ENCODE assay signal across 21 cellular contexts in the genomic region with DNA sequence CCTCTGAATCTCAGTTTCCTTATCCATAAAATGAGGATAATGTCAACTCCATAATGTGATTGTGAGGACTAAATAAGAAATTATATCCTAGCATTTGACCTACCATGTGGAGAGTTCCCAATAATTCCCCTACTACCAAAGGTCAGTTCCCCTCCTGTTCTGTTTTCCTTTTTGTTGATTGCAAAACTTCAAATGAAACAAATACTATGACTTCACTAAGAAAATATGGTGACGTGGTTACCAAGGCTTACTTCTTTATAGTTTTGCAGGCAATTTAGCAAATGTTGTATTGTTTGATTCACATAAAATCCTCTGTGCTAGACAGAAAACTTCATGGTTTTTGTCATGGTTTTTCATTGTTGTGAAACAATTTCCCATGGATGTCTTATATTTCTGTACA.
DNase-seq lines count a peak whose midpoint lies in the region; FAIRE-seq and TF ChIP-seq lines count a peak whose summit lies in the region.
"Had no signal": no experiment of that assay in that cellular context is flagged by ENCODE, and none has a peak within 500 bp of the region (broad histone marks: within the 10 kb centered on the region; RNA-seq: fewer than 3 reads in every experiment).

No MANE protein-coding gene starts in this region.

- H3K4me3 ChIP-seq in foreskin fibroblast (ENCODE audit: low read depth in 1 of 2, low read length in 2 of 2) (no peak overlapping the region), skeletal muscle satellite cell (ENCODE audit: low read length) (peak overlapping the region; percentile 43), small intestine (ENCODE audit: low read depth in 1 of 2, low read length in 2 of 2) (no peak overlapping the region), vagina (no peak overlapping the region), coronary artery (no peak overlapping the region)
- H3K4me3 ChIP-seq: BLaER1, GM23338 had no signal

- H3K27me3 ChIP-seq in skeletal muscle satellite cell (ENCODE audit: control insufficient read depth, insufficient read depth, low read length) (no peaks in the 10 kb centered on the region), small intestine (ENCODE audit: control insufficient read depth in 2 of 2, insufficient read depth in 2 of 2, low read length in 2 of 2) (no peaks in the 10 kb centered on the region), vagina (no peaks in the 10 kb centered on the region)
- H3K27me3 ChIP-seq: BLaER1 had no signal

- H3K27ac ChIP-seq in small intestine (ENCODE audit: low read depth in 1 of 2, low read length in 1 of 2) (no peak overlapping the region), vagina (no peak overlapping the region), coronary artery (no peak overlapping the region)
- H3K27ac ChIP-seq: BLaER1, HL-60 had no signal

- peak overlapping the region; percentile 61 for H3K4me2 ChIP-seq in skeletal muscle satellite cell (ENCODE audit: low read length)
- H3K4me2 ChIP-seq: BLaER1, GM23338 had no signal

- no peaks in the 10 kb centered on the region for H3K36me3 Mint-ChIP-seq in CD14-positive monocyte

- peak overlapping the region; percentile 60 for H3K9ac ChIP-seq in skeletal muscle satellite cell (ENCODE audit: low read depth, low read length)
- H3K9ac ChIP-seq: BLaER1 had no signal

- FAIRE-seq in small intestine (lab: Jason Lieb, UNC) = no peak
- FAIRE-seq: GM12892, GM19239 had no signal

- intact Hi-C loops in CD14-positive monocyte (cut with micrococcal nuclease) = no loop called here
- intact Hi-C loops in vagina (cut with DNase I) = no loop called here

- peaks cover 2 to 11% (median 4%) of the 10 kb centered on the region in 7 donors for H3K9me3 Mint-ChIP-seq in CD14-positive monocyte
- H3K9me3 Mint-ChIP-seq: GM23338 had no signal

- no peak for TF ChIP-seq CTCF in foreskin fibroblast (IDR thresholded peaks at IDR 0.05; ENCODE audit: low read depth, low read length)
- no peak for TF ChIP-seq CTCF in CD14-positive monocyte (IDR thresholded peaks at IDR 0.05)
- no peak for TF ChIP-seq CTCF in vagina (IDR thresholded peaks at IDR 0.05)
- TF ChIP-seq CTCF in coronary artery (IDR thresholded peaks at IDR 0.05) = no peak

- no peak for TF ChIP-seq POLR2A in vagina (IDR thresholded peaks at IDR 0.05)

- H3K36me3 ChIP-seq in skeletal muscle satellite cell (ENCODE audit: insufficient read depth, low read length) = no peaks in the 10 kb centered on the region
- no peaks in the 10 kb centered on the region for H3K36me3 ChIP-seq in small intestine (ENCODE audit: control insufficient read depth in 2 of 2, insufficient read depth in 2 of 2, low read length in 2 of 2)
- H3K36me3 ChIP-seq in vagina = no peaks in the 10 kb centered on the region
- H3K36me3 ChIP-seq: BLaER1 had no signal

- H3K4me1 Mint-ChIP-seq in CD14-positive monocyte = no peaks in the 10 kb centered on the region

- H3K27me3 Mint-ChIP-seq in CD14-positive monocyte (ENCODE audit: low read depth in 3 of 3) = peaks cover 0 to 1% (median 0%) of the 10 kb centered on the region in 3 donors

- no peak overlapping the region for H3K27ac Mint-ChIP-seq in CD14-positive monocyte
- H3K27ac Mint-ChIP-seq: GM23338 had no signal

- H3K4me3 Mint-ChIP-seq in CD14-positive monocyte = no peak overlapping the region
- H3K4me3 Mint-ChIP-seq: GM23338 had no signal

- H3K9me3 ChIP-seq in skeletal muscle satellite cell (replicated peaks; ENCODE audit: low read length) (no peaks in the 10 kb centered on the region), small intestine (ENCODE audit: control insufficient read depth, low read depth) (no peaks in the 10 kb centered on the region), vagina (no peaks in the 10 kb centered on the region)
- H3K9me3 ChIP-seq: BLaER1 had no signal

- 71 to 93% (median 86%) methylated on average over 1 of the region's 1 CpG for WGBS in small intestine, 3 donors

- H3K4me1 ChIP-seq in skeletal muscle satellite cell (ENCODE audit: control insufficient read depth, insufficient read depth, low read length) (peaks cover 17% of the 10 kb centered on the region), small intestine (ENCODE audit: control insufficient read depth in 2 of 2, insufficient read depth in 1 of 2, low read depth in 1 of 2, low read length in 1 of 2) (no peaks in the 10 kb centered on the region), vagina (no peaks in the 10 kb centered on the region)
- H3K4me1 ChIP-seq: BLaER1 had no signal

- peak; percentile 31 for DNase-seq in GM04503 (ENCODE audit: low read depth)
- DNase-seq in amniotic epithelial cell (ENCODE audit: low read depth) = peak; percentile 0
- peak; percentile 20 to 59 for DNase-seq in foreskin fibroblast
- DNase-seq in small intestine = no peak
- no peak for DNase-seq in CD14-positive monocyte (ENCODE audit: low spot score)
- no peak for DNase-seq in vagina (ENCODE audit: extremely low spot score in 2 of 2)
- DNase-seq in coronary artery (ENCODE audit: low spot score) = no peak
- DNase-seq: DMS 273 treated with DMSO at 0.1 percent for 48 hours, KBM-7, NCI-H1092 treated with DMSO at 0.1 percent for 48 hours, NCI-H187 treated with DMSO at 0.1 percent for 48 hours, NCI-H2171, NCI-H446 treated with DMSO at 0.1 percent for 48 hours, NCI-H774, Right ventricle myocardium superior had no signal

Comparison
In these comparisons a context has a peak if more than half of its experiments do, and no peak if none do; other contexts are left out.
1. DNase-seq: peak in GM04503 (single experiment), amniotic epithelial cell (single experiment) and foreskin fibroblast (2 of 2); none in small intestine (single experiment), CD14-positive monocyte (single experiment), vagina (0 of 2) and coronary artery (single experiment).